ENCODE assay signal across 1 cellular context in the genomic region with DNA sequence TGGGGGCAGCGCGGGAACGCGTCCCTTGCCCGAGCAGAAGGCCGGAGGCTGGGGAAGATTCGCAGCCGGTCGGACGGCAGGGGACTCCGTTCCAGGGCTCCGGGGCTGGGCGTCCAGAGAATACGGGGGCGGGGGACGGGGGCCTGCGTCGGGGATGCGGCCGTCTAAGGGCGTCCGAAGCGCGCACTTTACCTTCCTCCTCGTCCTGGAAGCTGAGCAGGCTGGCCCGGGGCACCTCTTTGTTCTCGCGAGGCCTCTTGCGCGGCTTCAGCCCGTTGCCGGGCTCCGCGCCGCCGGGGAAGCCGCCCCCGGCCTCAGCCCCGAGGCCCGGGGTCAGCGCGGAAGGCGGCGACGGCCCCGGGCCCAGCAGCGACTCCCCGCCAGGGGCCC.
TF ChIP-seq lines count a peak whose summit lies in the region.

No MANE protein-coding gene starts in this region.

TF ChIP-seq in HepG2, 621 proteins besides CTCF, POLR2A, EP300 and RAD21 (continued from another document and continues in another):
- TF ChIP-seq, protein P1, sequence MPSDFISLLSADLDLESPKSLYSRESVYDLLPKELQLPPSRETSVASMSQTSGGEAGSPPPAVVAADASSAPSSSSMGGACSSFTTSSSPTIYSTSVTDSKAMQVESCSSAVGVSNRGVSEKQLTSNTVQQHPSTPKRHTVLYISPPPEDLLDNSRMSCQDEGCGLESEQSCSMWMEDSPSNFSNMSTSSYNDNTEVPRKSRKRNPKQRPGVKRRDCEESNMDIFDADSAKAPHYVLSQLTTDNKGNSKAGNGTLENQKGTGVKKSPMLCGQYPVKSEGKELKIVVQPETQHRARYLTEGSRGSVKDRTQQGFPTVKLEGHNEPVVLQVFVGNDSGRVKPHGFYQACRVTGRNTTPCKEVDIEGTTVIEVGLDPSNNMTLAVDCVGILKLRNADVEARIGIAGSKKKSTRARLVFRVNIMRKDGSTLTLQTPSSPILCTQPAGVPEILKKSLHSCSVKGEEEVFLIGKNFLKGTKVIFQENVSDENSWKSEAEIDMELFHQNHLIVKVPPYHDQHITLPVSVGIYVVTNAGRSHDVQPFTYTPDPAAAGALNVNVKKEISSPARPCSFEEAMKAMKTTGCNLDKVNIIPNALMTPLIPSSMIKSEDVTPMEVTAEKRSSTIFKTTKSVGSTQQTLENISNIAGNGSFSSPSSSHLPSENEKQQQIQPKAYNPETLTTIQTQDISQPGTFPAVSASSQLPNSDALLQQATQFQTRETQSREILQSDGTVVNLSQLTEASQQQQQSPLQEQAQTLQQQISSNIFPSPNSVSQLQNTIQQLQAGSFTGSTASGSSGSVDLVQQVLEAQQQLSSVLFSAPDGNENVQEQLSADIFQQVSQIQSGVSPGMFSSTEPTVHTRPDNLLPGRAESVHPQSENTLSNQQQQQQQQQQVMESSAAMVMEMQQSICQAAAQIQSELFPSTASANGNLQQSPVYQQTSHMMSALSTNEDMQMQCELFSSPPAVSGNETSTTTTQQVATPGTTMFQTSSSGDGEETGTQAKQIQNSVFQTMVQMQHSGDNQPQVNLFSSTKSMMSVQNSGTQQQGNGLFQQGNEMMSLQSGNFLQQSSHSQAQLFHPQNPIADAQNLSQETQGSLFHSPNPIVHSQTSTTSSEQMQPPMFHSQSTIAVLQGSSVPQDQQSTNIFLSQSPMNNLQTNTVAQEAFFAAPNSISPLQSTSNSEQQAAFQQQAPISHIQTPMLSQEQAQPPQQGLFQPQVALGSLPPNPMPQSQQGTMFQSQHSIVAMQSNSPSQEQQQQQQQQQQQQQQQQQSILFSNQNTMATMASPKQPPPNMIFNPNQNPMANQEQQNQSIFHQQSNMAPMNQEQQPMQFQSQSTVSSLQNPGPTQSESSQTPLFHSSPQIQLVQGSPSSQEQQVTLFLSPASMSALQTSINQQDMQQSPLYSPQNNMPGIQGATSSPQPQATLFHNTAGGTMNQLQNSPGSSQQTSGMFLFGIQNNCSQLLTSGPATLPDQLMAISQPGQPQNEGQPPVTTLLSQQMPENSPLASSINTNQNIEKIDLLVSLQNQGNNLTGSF (CRISPR knock-in tag; IDR thresholded peaks at IDR 0.05), result no peak
- TF ChIP-seq ZNF451 (CRISPR knock-in tag; IDR thresholded peaks at IDR 0.05), result no peak
- no peak for TF ChIP-seq GPN1 (CRISPR knock-in tag; IDR thresholded peaks at IDR 0.05; ENCODE audit: borderline replicate concordance)
- TF ChIP-seq, protein P2, sequence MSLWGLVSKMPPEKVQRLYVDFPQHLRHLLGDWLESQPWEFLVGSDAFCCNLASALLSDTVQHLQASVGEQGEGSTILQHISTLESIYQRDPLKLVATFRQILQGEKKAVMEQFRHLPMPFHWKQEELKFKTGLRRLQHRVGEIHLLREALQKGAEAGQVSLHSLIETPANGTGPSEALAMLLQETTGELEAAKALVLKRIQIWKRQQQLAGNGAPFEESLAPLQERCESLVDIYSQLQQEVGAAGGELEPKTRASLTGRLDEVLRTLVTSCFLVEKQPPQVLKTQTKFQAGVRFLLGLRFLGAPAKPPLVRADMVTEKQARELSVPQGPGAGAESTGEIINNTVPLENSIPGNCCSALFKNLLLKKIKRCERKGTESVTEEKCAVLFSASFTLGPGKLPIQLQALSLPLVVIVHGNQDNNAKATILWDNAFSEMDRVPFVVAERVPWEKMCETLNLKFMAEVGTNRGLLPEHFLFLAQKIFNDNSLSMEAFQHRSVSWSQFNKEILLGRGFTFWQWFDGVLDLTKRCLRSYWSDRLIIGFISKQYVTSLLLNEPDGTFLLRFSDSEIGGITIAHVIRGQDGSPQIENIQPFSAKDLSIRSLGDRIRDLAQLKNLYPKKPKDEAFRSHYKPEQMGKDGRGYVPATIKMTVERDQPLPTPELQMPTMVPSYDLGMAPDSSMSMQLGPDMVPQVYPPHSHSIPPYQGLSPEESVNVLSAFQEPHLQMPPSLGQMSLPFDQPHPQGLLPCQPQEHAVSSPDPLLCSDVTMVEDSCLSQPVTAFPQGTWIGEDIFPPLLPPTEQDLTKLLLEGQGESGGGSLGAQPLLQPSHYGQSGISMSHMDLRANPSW (CRISPR knock-in tag; IDR thresholded peaks at IDR 0.05; ENCODE audit: borderline replicate concordance), result no peak
- no peak for TF ChIP-seq NR3C1 (CRISPR knock-in tag; IDR thresholded peaks at IDR 0.05)
- no peak for TF ChIP-seq MTA1 (CRISPR knock-in tag; IDR thresholded peaks at IDR 0.05; ENCODE audit: borderline replicate concordance)
- TF ChIP-seq, protein P3, sequence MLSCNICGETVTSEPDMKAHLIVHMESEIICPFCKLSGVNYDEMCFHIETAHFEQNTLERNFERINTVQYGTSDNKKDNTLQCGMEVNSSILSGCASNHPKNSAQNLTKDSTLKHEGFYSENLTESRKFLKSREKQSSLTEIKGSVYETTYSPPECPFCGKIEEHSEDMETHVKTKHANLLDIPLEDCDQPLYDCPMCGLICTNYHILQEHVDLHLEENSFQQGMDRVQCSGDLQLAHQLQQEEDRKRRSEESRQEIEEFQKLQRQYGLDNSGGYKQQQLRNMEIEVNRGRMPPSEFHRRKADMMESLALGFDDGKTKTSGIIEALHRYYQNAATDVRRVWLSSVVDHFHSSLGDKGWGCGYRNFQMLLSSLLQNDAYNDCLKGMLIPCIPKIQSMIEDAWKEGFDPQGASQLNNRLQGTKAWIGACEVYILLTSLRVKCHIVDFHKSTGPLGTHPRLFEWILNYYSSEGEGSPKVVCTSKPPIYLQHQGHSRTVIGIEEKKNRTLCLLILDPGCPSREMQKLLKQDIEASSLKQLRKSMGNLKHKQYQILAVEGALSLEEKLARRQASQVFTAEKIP (CRISPR knock-in tag; IDR thresholded peaks at IDR 0.05; ENCODE audit: borderline replicate concordance), result no peak
- no peak for TF ChIP-seq MTF1 (CRISPR knock-in tag; IDR thresholded peaks at IDR 0.05)
- no peak for TF ChIP-seq FLYWCH1 (CRISPR knock-in tag; IDR thresholded peaks at IDR 0.05)
- TF ChIP-seq ETV6 (CRISPR knock-in tag; conservative IDR thresholded peaks at IDR 0.05), result no peak
- 0 out of 2 replicates have a peak, but pooled peaks have one; percentile 39 for TF ChIP-seq REXO4 (CRISPR knock-in tag; IDR thresholded peaks at IDR 0.05; ENCODE audit: borderline replicate concordance)
- no peak for TF ChIP-seq ZNF746 (CRISPR knock-in tag; IDR thresholded peaks at IDR 0.05)
- no peak for TF ChIP-seq GLI4 (CRISPR knock-in tag; IDR thresholded peaks at IDR 0.05; ENCODE audit: borderline replicate concordance)
- TF ChIP-seq SALL2 (CRISPR knock-in tag; IDR thresholded peaks at IDR 0.05), result no peak
- TF ChIP-seq CBX2 (IDR thresholded peaks at IDR 0.05; ENCODE audit: low read depth, low read length), result no peak
- no peak for TF ChIP-seq CBX2 (CRISPR knock-in tag; IDR thresholded peaks at IDR 0.05; ENCODE audit: low read depth)
- TF ChIP-seq MAFF (IDR thresholded peaks at IDR 0.05; ENCODE audit: low read depth, low read length), result no peak
- TF ChIP-seq SRY (CRISPR knock-in tag; IDR thresholded peaks at IDR 0.05), result 0 out of 2 replicates have a peak, but pooled peaks have one; percentile 17
- no peak for TF ChIP-seq EZH2 (conservative IDR thresholded peaks at IDR 0.05; ENCODE audit: low read depth, low read length)
- TF ChIP-seq DNMT1 (CRISPR knock-in tag; IDR thresholded peaks at IDR 0.05), result no peak
- no peak for TF ChIP-seq TCF12 (IDR thresholded peaks at IDR 0.05)
- no peak for TF ChIP-seq TCF12 (CRISPR knock-in tag; IDR thresholded peaks at IDR 0.05)
- no peak for TF ChIP-seq GZF1 (CRISPR knock-in tag; IDR thresholded peaks at IDR 0.05)
- no peak for TF ChIP-seq SETDB1 (CRISPR knock-in tag; IDR thresholded peaks at IDR 0.05; ENCODE audit: borderline replicate concordance)
- TF ChIP-seq, protein P4, sequence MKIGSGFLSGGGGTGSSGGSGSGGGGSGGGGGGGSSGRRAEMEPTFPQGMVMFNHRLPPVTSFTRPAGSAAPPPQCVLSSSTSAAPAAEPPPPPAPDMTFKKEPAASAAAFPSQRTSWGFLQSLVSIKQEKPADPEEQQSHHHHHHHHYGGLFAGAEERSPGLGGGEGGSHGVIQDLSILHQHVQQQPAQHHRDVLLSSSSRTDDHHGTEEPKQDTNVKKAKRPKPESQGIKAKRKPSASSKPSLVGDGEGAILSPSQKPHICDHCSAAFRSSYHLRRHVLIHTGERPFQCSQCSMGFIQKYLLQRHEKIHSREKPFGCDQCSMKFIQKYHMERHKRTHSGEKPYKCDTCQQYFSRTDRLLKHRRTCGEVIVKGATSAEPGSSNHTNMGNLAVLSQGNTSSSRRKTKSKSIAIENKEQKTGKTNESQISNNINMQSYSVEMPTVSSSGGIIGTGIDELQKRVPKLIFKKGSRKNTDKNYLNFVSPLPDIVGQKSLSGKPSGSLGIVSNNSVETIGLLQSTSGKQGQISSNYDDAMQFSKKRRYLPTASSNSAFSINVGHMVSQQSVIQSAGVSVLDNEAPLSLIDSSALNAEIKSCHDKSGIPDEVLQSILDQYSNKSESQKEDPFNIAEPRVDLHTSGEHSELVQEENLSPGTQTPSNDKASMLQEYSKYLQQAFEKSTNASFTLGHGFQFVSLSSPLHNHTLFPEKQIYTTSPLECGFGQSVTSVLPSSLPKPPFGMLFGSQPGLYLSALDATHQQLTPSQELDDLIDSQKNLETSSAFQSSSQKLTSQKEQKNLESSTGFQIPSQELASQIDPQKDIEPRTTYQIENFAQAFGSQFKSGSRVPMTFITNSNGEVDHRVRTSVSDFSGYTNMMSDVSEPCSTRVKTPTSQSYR (CRISPR knock-in tag; IDR thresholded peaks at IDR 0.05; ENCODE audit: borderline replicate concordance), result no peak
- TF ChIP-seq, protein P5, sequence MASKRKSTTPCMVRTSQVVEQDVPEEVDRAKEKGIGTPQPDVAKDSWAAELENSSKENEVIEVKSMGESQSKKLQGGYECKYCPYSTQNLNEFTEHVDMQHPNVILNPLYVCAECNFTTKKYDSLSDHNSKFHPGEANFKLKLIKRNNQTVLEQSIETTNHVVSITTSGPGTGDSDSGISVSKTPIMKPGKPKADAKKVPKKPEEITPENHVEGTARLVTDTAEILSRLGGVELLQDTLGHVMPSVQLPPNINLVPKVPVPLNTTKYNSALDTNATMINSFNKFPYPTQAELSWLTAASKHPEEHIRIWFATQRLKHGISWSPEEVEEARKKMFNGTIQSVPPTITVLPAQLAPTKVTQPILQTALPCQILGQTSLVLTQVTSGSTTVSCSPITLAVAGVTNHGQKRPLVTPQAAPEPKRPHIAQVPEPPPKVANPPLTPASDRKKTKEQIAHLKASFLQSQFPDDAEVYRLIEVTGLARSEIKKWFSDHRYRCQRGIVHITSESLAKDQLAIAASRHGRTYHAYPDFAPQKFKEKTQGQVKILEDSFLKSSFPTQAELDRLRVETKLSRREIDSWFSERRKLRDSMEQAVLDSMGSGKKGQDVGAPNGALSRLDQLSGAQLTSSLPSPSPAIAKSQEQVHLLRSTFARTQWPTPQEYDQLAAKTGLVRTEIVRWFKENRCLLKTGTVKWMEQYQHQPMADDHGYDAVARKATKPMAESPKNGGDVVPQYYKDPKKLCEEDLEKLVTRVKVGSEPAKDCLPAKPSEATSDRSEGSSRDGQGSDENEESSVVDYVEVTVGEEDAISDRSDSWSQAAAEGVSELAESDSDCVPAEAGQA (IDR thresholded peaks at IDR 0.05; ENCODE audit: low read depth), result no peak
- TF ChIP-seq, protein P5 (CRISPR knock-in tag; IDR thresholded peaks at IDR 0.05; ENCODE audit: borderline replicate concordance), result no peak
- TF ChIP-seq SCMH1 (CRISPR knock-in tag; IDR thresholded peaks at IDR 0.05; ENCODE audit: borderline replicate concordance), result no peak
- TF ChIP-seq ZSCAN25 (CRISPR knock-in tag; IDR thresholded peaks at IDR 0.05), result no peak
- no peak for TF ChIP-seq KLF9 (CRISPR knock-in tag; IDR thresholded peaks at IDR 0.05; ENCODE audit: low read depth)
- TF ChIP-seq SNAI1 (CRISPR knock-in tag; IDR thresholded peaks at IDR 0.05; ENCODE audit: borderline replicate concordance), result no peak
- TF ChIP-seq, protein P6, sequence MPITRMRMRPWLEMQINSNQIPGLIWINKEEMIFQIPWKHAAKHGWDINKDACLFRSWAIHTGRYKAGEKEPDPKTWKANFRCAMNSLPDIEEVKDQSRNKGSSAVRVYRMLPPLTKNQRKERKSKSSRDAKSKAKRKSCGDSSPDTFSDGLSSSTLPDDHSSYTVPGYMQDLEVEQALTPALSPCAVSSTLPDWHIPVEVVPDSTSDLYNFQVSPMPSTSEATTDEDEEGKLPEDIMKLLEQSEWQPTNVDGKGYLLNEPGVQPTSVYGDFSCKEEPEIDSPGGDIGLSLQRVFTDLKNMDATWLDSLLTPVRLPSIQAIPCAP (CRISPR knock-in tag; IDR thresholded peaks at IDR 0.05; ENCODE audit: low read depth), result no peak
- TF ChIP-seq ZNF577 (CRISPR knock-in tag; IDR thresholded peaks at IDR 0.05; ENCODE audit: borderline replicate concordance, low read depth), result no peak
- peak; percentile 1; the same call in 1 of the 2 replicates for TF ChIP-seq KDM2A (CRISPR knock-in tag; IDR thresholded peaks at IDR 0.05; ENCODE audit: borderline replicate concordance, low read depth)
- TF ChIP-seq ATRX (CRISPR knock-in tag; IDR thresholded peaks at IDR 0.05; ENCODE audit: borderline replicate concordance), result no peak
- TF ChIP-seq TGIF2 (CRISPR knock-in tag; IDR thresholded peaks at IDR 0.05), result no peak
- no peak for TF ChIP-seq ZNF484 (CRISPR knock-in tag; IDR thresholded peaks at IDR 0.05; ENCODE audit: borderline replicate concordance, low read depth)
- no peak for TF ChIP-seq ZNF33A (CRISPR knock-in tag; IDR thresholded peaks at IDR 0.05; ENCODE audit: borderline replicate concordance)
- 0 out of 2 replicates have a peak, but pooled peaks have one; percentile 3 for TF ChIP-seq ZNF205 (CRISPR knock-in tag; IDR thresholded peaks at IDR 0.05)
- peak; percentile 20 for TF ChIP-seq HDAC1 (CRISPR knock-in tag; IDR thresholded peaks at IDR 0.05)
- no peak for TF ChIP-seq ZMYM2 (CRISPR knock-in tag; IDR thresholded peaks at IDR 0.05)
- no peak for TF ChIP-seq DNMT3B (CRISPR knock-in tag; conservative IDR thresholded peaks at IDR 0.05)
